ENCODE assay signal across 8 cellular contexts in genomic region chr19:2476451-2477140, GRCh38. TPM values are rescaled to one million over a fixed set of nuclear protein-coding genes. Genes with fewer than 3 reads are reported as not detected.
DNase-seq lines count a peak whose midpoint lies in the region; ATAC-seq lines count a peak whose summit lies in the region.

No MANE protein-coding gene starts in this region.

- DNase-seq in NCI-H2227 (lab: John Stamatoyannopoulos, UW; ENCODE audit: unreplicated experiment) (peak; percentile 27), NCI-H2227 treated with DMSO at 0.1 percent for 48 hours (lab: John Stamatoyannopoulos, UW) (no peak), memory B cell (ENCODE audit: low spot score in 2 of 2) (peak; percentile 51 to 60), foreskin melanocyte (no peak)
- DNase-seq in activated CD4-positive, alpha-beta T cell treated with anti-CD3 and anti-CD28 coated beads, Interleukin-2, amount 10 ng/mL, durations not matched to agents 7 days and 5 days: peak; percentile 80
- DNase-seq in stimulated activated CD8-positive, alpha-beta memory T cell treated with anti-CD3 and anti-CD28 coated beads, Interleukin-4, amount 100 ng/mL, for 24 hours (ENCODE audit: low read depth): peak; percentile 66

- H3K36me3 Mint-ChIP-seq in IgD-negative memory B cell (peaks cover 2% of the 10 kb centered on the region), memory B cell (no peaks in the 10 kb centered on the region)
- peaks cover 25% of the 10 kb centered on the region for H3K36me3 Mint-ChIP-seq in activated CD4-positive, alpha-beta T cell treated with anti-CD3 and anti-CD28 coated beads, Interleukin-2, amount 10 ng/mL, durations not matched to agents 7 days and 5 days (ENCODE audit: low read depth)
- H3K36me3 Mint-ChIP-seq in dendritic cell treated with granulocyte-macrophage colony-stimulating factor and Interleukin-4, amounts not matched to agents 40 ng/mL and 50 ng/mL, for 4 days (ENCODE audit: low read depth): peaks cover 30% of the 10 kb centered on the region

- POLR2A ChIA-PET in activated CD4-positive, alpha-beta T cell treated with anti-CD3 and anti-CD28 coated beads, Interleukin-2, amount 10 ng/mL, durations not matched to agents 7 days and 5 days (lab: Charles Lee): interaction anchor here (0.7 to 2.3 kb wide), 15 partner anchors 12 to 160 kb away, joined by 3 to 27 read pairs (median 6); partner anchors contain the start of gene LMNB2

- H3K4me3 Mint-ChIP-seq in IgD-negative memory B cell (peak overlapping the region; percentile 92 to 98 (median 96)), memory B cell (peak overlapping the region; percentile 96)
- H3K4me3 Mint-ChIP-seq in activated CD4-positive, alpha-beta T cell treated with anti-CD3 and anti-CD28 coated beads, Interleukin-2, amount 10 ng/mL, durations not matched to agents 7 days and 5 days: peak overlapping the region; percentile 99
- peak overlapping the region; percentile 99 for H3K4me3 Mint-ChIP-seq in dendritic cell treated with granulocyte-macrophage colony-stimulating factor and Interleukin-4, amounts not matched to agents 40 ng/mL and 50 ng/mL, for 4 days

- H3K27ac Mint-ChIP-seq in IgD-negative memory B cell (peak overlapping the region; percentile 91 to 98 (median 97)), memory B cell (peak overlapping the region; percentile 93)
- peak overlapping the region; percentile 88 for H3K27ac Mint-ChIP-seq in activated CD4-positive, alpha-beta T cell treated with anti-CD3 and anti-CD28 coated beads, Interleukin-2, amount 10 ng/mL, durations not matched to agents 7 days and 5 days
- peak overlapping the region; percentile 95 for H3K27ac Mint-ChIP-seq in dendritic cell treated with granulocyte-macrophage colony-stimulating factor and Interleukin-4, amounts not matched to agents 40 ng/mL and 50 ng/mL, for 4 days

- H3K27me3 Mint-ChIP-seq in IgD-negative memory B cell: no peaks in the 10 kb centered on the region
- H3K27me3 Mint-ChIP-seq in activated CD4-positive, alpha-beta T cell treated with anti-CD3 and anti-CD28 coated beads, Interleukin-2, amount 10 ng/mL, durations not matched to agents 7 days and 5 days: no peaks in the 10 kb centered on the region
- H3K27me3 Mint-ChIP-seq in dendritic cell treated with granulocyte-macrophage colony-stimulating factor and Interleukin-4, amounts not matched to agents 40 ng/mL and 50 ng/mL, for 4 days: peaks cover 12% of the 10 kb centered on the region
- H3K27me3 Mint-ChIP-seq in memory B cell: no peaks in the 10 kb centered on the region

- CTCF ChIA-PET in activated CD4-positive, alpha-beta T cell treated with anti-CD3 and anti-CD28 coated beads, Interleukin-2, amount 10 ng/mL, durations not matched to agents 7 days and 5 days (lab: Charles Lee): interaction anchor here (0.6 to 3.5 kb wide), 19 partner anchors 8 to 344 kb away, joined by 3 to 30 read pairs (median 3); partner anchors contain the start of genes LMNB2 and TIMM13

- ATAC-seq in memory B cell (ENCODE audit: low read depth): no peak

- intact Hi-C loops in dendritic cell treated with granulocyte-macrophage colony-stimulating factor and Interleukin-4, amounts not matched to agents 40 ng/mL and 50 ng/mL, for 4 days (cut with micrococcal nuclease): loop anchor here (5.0 kb wide), 1 partner anchor 156 kb away; no protein-coding TSS in a partner anchor

- H3K4me1 Mint-ChIP-seq in IgD-negative memory B cell (peaks cover 11 to 21% (median 14%) of the 10 kb centered on the region in 3 donors), memory B cell (peaks cover 32% of the 10 kb centered on the region)
- peaks cover 17% of the 10 kb centered on the region for H3K4me1 Mint-ChIP-seq in activated CD4-positive, alpha-beta T cell treated with anti-CD3 and anti-CD28 coated beads, Interleukin-2, amount 10 ng/mL, durations not matched to agents 7 days and 5 days
- H3K4me1 Mint-ChIP-seq in dendritic cell treated with granulocyte-macrophage colony-stimulating factor and Interleukin-4, amounts not matched to agents 40 ng/mL and 50 ng/mL, for 4 days (ENCODE audit: low read depth): peaks cover 44% of the 10 kb centered on the region

- H3K9me3 Mint-ChIP-seq in IgD-negative memory B cell: no peaks in the 10 kb centered on the region
- H3K9me3 Mint-ChIP-seq in activated CD4-positive, alpha-beta T cell treated with anti-CD3 and anti-CD28 coated beads, Interleukin-2, amount 10 ng/mL, durations not matched to agents 7 days and 5 days: peaks cover 4% of the 10 kb centered on the region
- H3K9me3 Mint-ChIP-seq in dendritic cell treated with granulocyte-macrophage colony-stimulating factor and Interleukin-4, amounts not matched to agents 40 ng/mL and 50 ng/mL, for 4 days: no peaks in the 10 kb centered on the region
- no peaks in the 10 kb centered on the region for H3K9me3 Mint-ChIP-seq in memory B cell

RNA-seq across cellular contexts. Expression of gene GADD45B, which starts 0.7 kb away (rescaled TPM):
- 98.0 TPM for polyA plus RNA-seq in IgD-negative memory B cell
- 10 to 100 TPM; 31.2 to 39.2 TPM for total RNA-seq in activated CD4-positive, alpha-beta T cell treated with anti-CD3 and anti-CD28 coated beads, Interleukin-2, amount 10 ng/mL, durations not matched to agents 7 days and 5 days

RNA-seq across cellular contexts. Expression of gene LMNB2, which starts 19.8 kb away (rescaled TPM):
- polyA plus RNA-seq in IgD-negative memory B cell: 4.6 TPM
- total RNA-seq in activated CD4-positive, alpha-beta T cell treated with anti-CD3 and anti-CD28 coated beads, Interleukin-2, amount 10 ng/mL, durations not matched to agents 7 days and 5 days: 100 to 1,000 TPM; 101 to 113 TPM

RNA-seq across cellular contexts. Expression of gene TIMM13, which starts 49.2 kb away (rescaled TPM):
- 69.1 TPM for polyA plus RNA-seq in IgD-negative memory B cell
- total RNA-seq in activated CD4-positive, alpha-beta T cell treated with anti-CD3 and anti-CD28 coated beads, Interleukin-2, amount 10 ng/mL, durations not matched to agents 7 days and 5 days: 10 to 100 TPM; 49.0 to 66.4 TPM

Comparison
In these comparisons a context has a peak if more than half of its experiments do, and no peak if none do; other contexts are left out.
1. DNase-seq: peak in NCI-H2227 (single experiment), activated CD4-positive, alpha-beta T cell treated with anti-CD3 and anti-CD28 coated beads, Interleukin-2, amount 10 ng/mL, durations not matched to agents 7 days and 5 days (single experiment), memory B cell (2 of 2) and stimulated activated CD8-positive, alpha-beta memory T cell treated with anti-CD3 and anti-CD28 coated beads, Interleukin-4, amount 100 ng/mL, for 24 hours (single experiment); none in NCI-H2227 treated with DMSO at 0.1 percent for 48 hours (single experiment) and foreskin melanocyte (single experiment).
2. Peak in every context shown above with its lines, with median percentiles within 50 percentile points of each other: H3K27ac Mint-ChIP-seq and H3K4me3 Mint-ChIP-seq.